In the genomic region with DNA sequence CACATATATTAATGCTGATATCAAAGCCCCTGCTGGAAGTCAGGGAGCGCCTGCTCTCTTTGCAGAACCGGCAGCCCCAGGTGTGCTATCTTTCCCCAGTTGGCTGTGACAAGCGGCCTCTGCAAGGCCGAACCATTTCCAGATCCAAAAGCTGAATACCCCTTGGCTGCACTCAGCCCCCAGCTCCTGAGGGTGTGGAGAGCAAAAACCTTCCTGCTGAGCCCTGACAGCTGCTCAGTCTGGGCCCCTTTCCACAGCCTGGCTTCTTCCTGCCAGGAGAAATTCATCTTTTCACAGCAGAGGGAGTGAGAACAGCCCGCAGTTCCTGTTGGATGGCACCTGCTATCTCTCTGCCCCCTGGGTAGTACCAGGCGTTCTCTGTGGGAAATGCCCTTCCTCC, we compare ENCODE assay signal across 16 cellular contexts.
A peak's percentile ranks its signal among the peaks of the same experiment; 100 is the strongest.
DNase-seq lines count a peak whose midpoint lies in the region; ATAC-seq and FAIRE-seq lines count a peak whose summit lies in the region.
"Had no signal": no experiment of that assay in that cellular context is flagged by ENCODE, and none has a peak within 500 bp of the region (broad histone marks: within the 10 kb centered on the region; RNA-seq: fewer than 3 reads in every experiment).

No MANE protein-coding gene starts in this region.

- H3K27me3 ChIP-seq in naive thymus-derived CD4-positive, alpha-beta T cell (ENCODE audit: control insufficient read depth in 2 of 2, insufficient read depth in 2 of 2, low read length in 2 of 2) = no peaks in the 10 kb centered on the region
- H3K27me3 ChIP-seq: BLaER1 had no signal

- no peak for ATAC-seq in naive thymus-derived CD4-positive, alpha-beta T cell
- ATAC-seq in sciatic nerve = no peak

- peaks cover 0 to 2% (median 0%) of the 10 kb centered on the region in 5 donors for H3K27me3 Mint-ChIP-seq in naive thymus-derived CD4-positive, alpha-beta T cell

- H3K36me3 ChIP-seq in naive thymus-derived CD4-positive, alpha-beta T cell (ENCODE audit: control insufficient read depth in 2 of 3, insufficient read depth in 3 of 3, low read length in 3 of 3) = no peaks in the 10 kb centered on the region
- H3K36me3 ChIP-seq: BLaER1 had no signal

- H3K4me1 ChIP-seq in naive thymus-derived CD4-positive, alpha-beta T cell (ENCODE audit: control insufficient read depth in 2 of 2, insufficient read depth in 2 of 2, low read length in 2 of 2) = no peaks in the 10 kb centered on the region

- CTCF ChIA-PET in naive thymus-derived CD4-positive, alpha-beta T cell (lab: Charles Lee) = no interaction called here

- H3K9me3 Mint-ChIP-seq in naive thymus-derived CD4-positive, alpha-beta T cell = peaks cover 0 to 20% (median 6%) of the 10 kb centered on the region in 11 donors

- no peaks in the 10 kb centered on the region for H3K9me3 ChIP-seq in naive thymus-derived CD4-positive, alpha-beta T cell (ENCODE audit: control insufficient read depth in 2 of 3, low read length in 3 of 3)

- no peak overlapping the region for H3K27ac ChIP-seq in naive thymus-derived CD4-positive, alpha-beta T cell (ENCODE audit: low read depth, low read length)
- H3K27ac ChIP-seq: BLaER1 had no signal

- peak overlapping the region in 1 of 9 donors; percentile 35 for H3K27ac Mint-ChIP-seq in naive thymus-derived CD4-positive, alpha-beta T cell
- H3K27ac Mint-ChIP-seq: CD8-positive, alpha-beta memory T cell; HFFc6 had no signal

- DNase-seq in NCI-H510A treated with DMSO at 0.1 percent for 48 hours (lab: John Stamatoyannopoulos, UW) (peak; percentile 23), NCI-H510A (lab: John Stamatoyannopoulos, UW) (no peak), NCI-H1694 treated with DMSO at 0.1 percent for 48 hours (lab: John Stamatoyannopoulos, UW) (peak; percentile 38), NCI-H69 (lab: John Stamatoyannopoulos, UW) (peak; percentile 1), RCC 7860 (ENCODE audit: low spot score) (no peak), sciatic nerve (ENCODE audit: low spot score) (no peak)
- no peak for DNase-seq in naive thymus-derived CD4-positive, alpha-beta T cell
- DNase-seq: 8988T; AML-193; CD8-positive, alpha-beta memory T cell; DMS53; GF-D8; HCEC 1CT; HFFc6; IMR-90 had no signal

- no peak overlapping the region for H3K4me3 Mint-ChIP-seq in naive thymus-derived CD4-positive, alpha-beta T cell
- H3K4me3 Mint-ChIP-seq: CD8-positive, alpha-beta memory T cell; HFFc6 had no signal

- H3K4me3 ChIP-seq in naive thymus-derived CD4-positive, alpha-beta T cell (ENCODE audit: low read length) = no peak overlapping the region
- H3K4me3 ChIP-seq: BLaER1 had no signal

- H3K36me3 Mint-ChIP-seq in naive thymus-derived CD4-positive, alpha-beta T cell = peaks cover 0 to 7% (median 0%) of the 10 kb centered on the region in 5 donors
- H3K36me3 Mint-ChIP-seq: CD8-positive, alpha-beta memory T cell had no signal

- FAIRE-seq in RCC 7860 (lab: Jason Lieb, UNC) = no peak

- POLR2A ChIA-PET in naive thymus-derived CD4-positive, alpha-beta T cell (lab: Charles Lee) = no interaction called here

- intact Hi-C loops in naive thymus-derived CD4-positive, alpha-beta T cell (cut with micrococcal nuclease) = no loop called here
- intact Hi-C loops in sciatic nerve (cut with DNase I) = no loop called here

- H3K4me1 Mint-ChIP-seq in naive thymus-derived CD4-positive, alpha-beta T cell = no peaks in the 10 kb centered on the region
- H3K4me1 Mint-ChIP-seq: CD8-positive, alpha-beta memory T cell had no signal

Comparison
In these comparisons a context has a peak if more than half of its experiments do, and no peak if none do; other contexts are left out.
1. DNase-seq: peak in NCI-H510A treated with DMSO at 0.1 percent for 48 hours (single experiment), NCI-H1694 treated with DMSO at 0.1 percent for 48 hours (single experiment) and NCI-H69 (single experiment); none in NCI-H510A (single experiment), RCC 7860 (single experiment), naive thymus-derived CD4-positive, alpha-beta T cell (0 of 9) and sciatic nerve (single experiment).